ENCODE assay signal across 10 cellular contexts in genomic region chr22:18044548-18045271, GRCh38. TPM values are rescaled to one million over a fixed set of nuclear protein-coding genes. Genes with fewer than 3 reads are reported as not detected.
DNase-seq lines count a peak whose midpoint lies in the region; ATAC-seq and TF ChIP-seq lines count a peak whose summit lies in the region.
"Had no signal": no experiment of that assay in that cellular context is flagged by ENCODE, and none has a peak within 500 bp of the region (broad histone marks: within the 10 kb centered on the region; RNA-seq: fewer than 3 reads in every experiment).

No MANE protein-coding gene starts in this region.

- H3K27me3 ChIP-seq in body of pancreas (no peaks in the 10 kb centered on the region), spleen (replicated peaks in 1 of 7) (no peaks in the 10 kb centered on the region), BE2C (peaks cover 8% of the 10 kb centered on the region; the same call in 1 of the 2 replicates)

- H3K36me3 ChIP-seq in body of pancreas (replicated peaks in 1 of 2; ENCODE audit: insufficient read depth in 1 of 2, low read depth in 2 of 2) (no peaks in the 10 kb centered on the region), spleen (no peaks in the 10 kb centered on the region), BE2C (no peaks in the 10 kb centered on the region)

- WGBS in body of pancreas, 2 donors: 19% methylated on average over 10 to 11 of the region's 11 CpGs
- WGBS in spleen, 5 donors: 47 to 70% (median 64%) methylated on average over 11 of the region's 11 CpGs

- TF ChIP-seq CTCF in body of pancreas (IDR thresholded peaks at IDR 0.05) (no peak), spleen (IDR thresholded peaks at IDR 0.05 in 8 of 11, conservative IDR thresholded peaks at IDR 0.05 in 3 of 11) (no peak), BE2C (IDR thresholded peaks at IDR 0.05; ENCODE audit: low read depth, low read length) (no peak)

- peak; percentile 94 for ATAC-seq in body of pancreas
- ATAC-seq: activated CD8-positive, alpha-beta memory T cell treated with anti-CD3 and anti-CD28 coated beads, Interleukin-2, amount 10 ng/mL, durations not matched to agents 7 days and 5 days had no signal

- DNase-seq in NCI-H2029 treated with DMSO at 0.1 percent for 48 hours (lab: John Stamatoyannopoulos, UW): peak; percentile 91
- peak; percentile 79 to 85 (median 84) for DNase-seq in body of pancreas
- DNase-seq in kidney tubule cell (ENCODE audit: low spot score): peak; percentile 45
- peak; percentile 76 for DNase-seq in spleen
- no peak for DNase-seq in stimulated activated CD4-positive, alpha-beta T cell treated with anti-CD3 and anti-CD28 coated beads, Interleukin-2, amount 100 ng/mL, for 48 hours
- no peak for DNase-seq in NCI-H82 (lab: John Stamatoyannopoulos, UW)
- DNase-seq in BE2C: no peak
- no peak for DNase-seq in NK-92 treated with Interleukin-12 subunit alpha and Interleukin-12 subunit beta, amount 100 ng/mL, for 24 hours (lab: John Stamatoyannopoulos, UW)
- DNase-seq: activated CD8-positive, alpha-beta memory T cell treated with anti-CD3 and anti-CD28 coated beads, Interleukin-2, amount 10 ng/mL, durations not matched to agents 7 days and 5 days; effector CD4-positive, alpha-beta T cell had no signal

- peak overlapping the region; percentile 1 to 77 (median 58) for H3K27ac ChIP-seq in body of pancreas
- peak overlapping the region in 7 of 8 donors; percentile 13 to 69 (median 47) for H3K27ac ChIP-seq in spleen

- H3K4me1 ChIP-seq in body of pancreas (peaks cover 23% of the 10 kb centered on the region), spleen (peaks cover 0 to 26% (median 14%) of the 10 kb centered on the region in 6 donors), BE2C (no peaks in the 10 kb centered on the region)

- no peaks in the 10 kb centered on the region for H3K9me3 ChIP-seq in body of pancreas
- no peaks in the 10 kb centered on the region for H3K9me3 ChIP-seq in spleen
- H3K9me3 ChIP-seq in BE2C: no peaks in the 10 kb centered on the region

- TF ChIP-seq POLR2A in body of pancreas (IDR thresholded peaks at IDR 0.05) (peak in 2 of 3 donors; percentile 11 to 27), spleen (IDR thresholded peaks at IDR 0.05) (no peak)

- no peak overlapping the region for H3K4me3 ChIP-seq in body of pancreas
- no peak overlapping the region for H3K4me3 ChIP-seq in spleen
- no peak overlapping the region for H3K4me3 ChIP-seq in BE2C (ENCODE audit: low read depth, low read length)

- intact Hi-C loops in body of pancreas (cut with DNase I) (no loop called here), spleen (cut with DNase I; ENCODE audit: low total_unique reads) (no loop called here)

RNA-seq across cellular contexts. Expression of gene MICAL3, which starts 20.3 kb away (rescaled TPM):
- total RNA-seq in body of pancreas (10 to 100 TPM; 33.6 to 34.0 TPM), spleen (100 to 1,000 TPM in 2 of 7 donors, 10 to 100 TPM in 5; 54.3 to 133 (median 92.1) TPM)
- 10 to 100 TPM in 1 of 3 donors, 1 to 10 TPM in 2; 2.6 to 14.9 (median 3.1) TPM for polyA plus RNA-seq in spleen
- polyA plus RNA-seq in BE2C (2012; ENCODE audit: insufficient read depth, insufficient read length, low read depth): 34.3 TPM

RNA-seq across cellular contexts. Expression of gene PEX26, which starts 33.1 kb away (rescaled TPM):
- 10 to 100 TPM; 11.9 to 57.0 TPM for total RNA-seq in body of pancreas
- total RNA-seq in spleen: 10 to 100 TPM; 29.2 to 41.0 (median 37.4) TPM
- 10 to 100 TPM in 1 of 3 donors, 1 to 10 TPM in 2; 5.1 to 22.7 (median 7.1) TPM for polyA plus RNA-seq in spleen
- 15.3 TPM for polyA plus RNA-seq in BE2C (2012; ENCODE audit: insufficient read depth, insufficient read length, low read depth)

Comparison
In these comparisons a context has a peak if more than half of its experiments do, and no peak if none do; other contexts are left out.
1. DNase-seq: peak in NCI-H2029 treated with DMSO at 0.1 percent for 48 hours (single experiment), body of pancreas (4 of 4), kidney tubule cell (single experiment) and spleen (single experiment); none in stimulated activated CD4-positive, alpha-beta T cell treated with anti-CD3 and anti-CD28 coated beads, Interleukin-2, amount 100 ng/mL, for 48 hours (0 of 2), NCI-H82 (single experiment), BE2C (single experiment) and NK-92 treated with Interleukin-12 subunit alpha and Interleukin-12 subunit beta, amount 100 ng/mL, for 24 hours (single experiment).
2. POLR2A ChIP-seq: peak in body of pancreas (2 of 3); none in spleen (0 of 3).